1 cellular context compared by ENCODE assay signal in the genomic region with DNA sequence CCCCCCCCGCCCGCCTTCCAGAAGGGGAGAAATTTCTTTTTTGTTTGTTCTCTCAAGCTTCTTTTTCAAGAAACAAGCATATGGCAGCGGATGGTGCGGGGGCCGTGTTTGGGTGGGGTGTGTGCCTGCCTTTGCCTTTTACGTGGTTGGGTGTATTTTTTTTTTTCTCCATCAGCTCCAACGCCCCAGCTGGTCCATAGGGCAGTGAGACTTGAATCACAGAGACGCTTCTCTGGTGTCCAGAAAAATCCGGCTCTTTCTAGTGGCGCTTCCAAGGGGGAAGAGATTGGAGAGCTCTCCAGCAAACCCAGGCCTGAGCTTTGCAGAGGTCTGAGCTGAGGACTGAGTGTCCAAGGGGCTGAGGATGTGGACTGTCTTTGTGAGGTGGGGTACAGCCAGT.
TF ChIP-seq lines count a peak whose summit lies in the region.

No MANE protein-coding gene starts in this region.

TF ChIP-seq in WTC11, 78 proteins besides CTCF, POLR2A, EP300 and RAD21:
- no peak for TF ChIP-seq KAT7 (CRISPR knock-in tag; IDR thresholded peaks at IDR 0.05; ENCODE audit: borderline replicate concordance)
- TF ChIP-seq MXD4 (CRISPR knock-in tag; IDR thresholded peaks at IDR 0.05; ENCODE audit: borderline replicate concordance): no peak
- TF ChIP-seq HMGA2 (CRISPR knock-in tag; IDR thresholded peaks at IDR 0.05): no peak
- TF ChIP-seq CREM (CRISPR knock-in tag; IDR thresholded peaks at IDR 0.05): no peak
- no peak for TF ChIP-seq JUN (CRISPR knock-in tag; IDR thresholded peaks at IDR 0.05)
- TF ChIP-seq ZNF423 (CRISPR knock-in tag; IDR thresholded peaks at IDR 0.05): no peak
- TF ChIP-seq, protein P1, sequence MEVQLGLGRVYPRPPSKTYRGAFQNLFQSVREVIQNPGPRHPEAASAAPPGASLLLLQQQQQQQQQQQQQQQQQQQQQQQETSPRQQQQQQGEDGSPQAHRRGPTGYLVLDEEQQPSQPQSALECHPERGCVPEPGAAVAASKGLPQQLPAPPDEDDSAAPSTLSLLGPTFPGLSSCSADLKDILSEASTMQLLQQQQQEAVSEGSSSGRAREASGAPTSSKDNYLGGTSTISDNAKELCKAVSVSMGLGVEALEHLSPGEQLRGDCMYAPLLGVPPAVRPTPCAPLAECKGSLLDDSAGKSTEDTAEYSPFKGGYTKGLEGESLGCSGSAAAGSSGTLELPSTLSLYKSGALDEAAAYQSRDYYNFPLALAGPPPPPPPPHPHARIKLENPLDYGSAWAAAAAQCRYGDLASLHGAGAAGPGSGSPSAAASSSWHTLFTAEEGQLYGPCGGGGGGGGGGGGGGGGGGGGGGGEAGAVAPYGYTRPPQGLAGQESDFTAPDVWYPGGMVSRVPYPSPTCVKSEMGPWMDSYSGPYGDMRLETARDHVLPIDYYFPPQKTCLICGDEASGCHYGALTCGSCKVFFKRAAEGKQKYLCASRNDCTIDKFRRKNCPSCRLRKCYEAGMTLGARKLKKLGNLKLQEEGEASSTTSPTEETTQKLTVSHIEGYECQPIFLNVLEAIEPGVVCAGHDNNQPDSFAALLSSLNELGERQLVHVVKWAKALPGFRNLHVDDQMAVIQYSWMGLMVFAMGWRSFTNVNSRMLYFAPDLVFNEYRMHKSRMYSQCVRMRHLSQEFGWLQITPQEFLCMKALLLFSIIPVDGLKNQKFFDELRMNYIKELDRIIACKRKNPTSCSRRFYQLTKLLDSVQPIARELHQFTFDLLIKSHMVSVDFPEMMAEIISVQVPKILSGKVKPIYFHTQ (CRISPR knock-in tag; IDR thresholded peaks at IDR 0.05): no peak
- TF ChIP-seq FOXK1 (CRISPR knock-in tag; IDR thresholded peaks at IDR 0.05): no peak
